Comparison of ENCODE assay signal across 9 cellular contexts in genomic region chr17:46772013-46772878, GRCh38. TPM values are rescaled to one million over a fixed set of nuclear protein-coding genes. Genes with fewer than 3 reads are reported as not detected.
DNase-seq lines count a peak whose midpoint lies in the region; ATAC-seq, FAIRE-seq and TF ChIP-seq lines count a peak whose summit lies in the region.
"Had no signal": no experiment of that assay in that cellular context is flagged by ENCODE, and none has a peak within 500 bp of the region (broad histone marks: within the 10 kb centered on the region; RNA-seq: fewer than 3 reads in every experiment).

No MANE protein-coding gene starts in this region.

- TF ChIP-seq POLR2A in adrenal gland (IDR thresholded peaks at IDR 0.05), result no peak

- peak; percentile 18 for DNase-seq in NCI-H1694 (lab: John Stamatoyannopoulos, UW)
- no peak for DNase-seq in NCI-H1694 treated with DMSO at 0.1 percent for 48 hours (lab: John Stamatoyannopoulos, UW)
- DNase-seq in NCI-H1417 (lab: John Stamatoyannopoulos, UW), result peak in 2 of 3 experiments; percentile 63 to 70
- peak in 4 of 7 donors; percentile 38 to 57 (median 43) for DNase-seq in adrenal gland
- DNase-seq in small intestine, result peak; percentile 73
- no peak for DNase-seq in mucosa of gallbladder (ENCODE audit: low spot score)

- no peak for TF ChIP-seq CTCF in adrenal gland (IDR thresholded peaks at IDR 0.05)

- H3K4me3 ChIP-seq in adrenal gland, result peak overlapping the region in 3 of 4 donors; percentile 18 to 66 (median 26)
- H3K4me3 ChIP-seq in iPS-18c (ENCODE audit: insufficient read depth, low read depth, low read length), result peak overlapping the region; percentile 58
- H3K4me3 ChIP-seq in small intestine (ENCODE audit: low read depth in 1 of 2, low read length in 2 of 2), result peak overlapping the region; percentile 45 to 74

- no peaks in the 10 kb centered on the region for H3K36me3 ChIP-seq in adrenal gland (replicated peaks in 1 of 2)
- H3K36me3 ChIP-seq in small intestine (ENCODE audit: control insufficient read depth in 2 of 2, insufficient read depth in 2 of 2, low read length in 2 of 2), result no peaks in the 10 kb centered on the region

- no peak for FAIRE-seq in small intestine (lab: Jason Lieb, UNC)
- FAIRE-seq: G401.6 had no signal

- H3K9me3 ChIP-seq in adrenal gland (replicated peaks in 1 of 3) (no peaks in the 10 kb centered on the region), iPS-18c (ENCODE audit: control insufficient read depth, insufficient read depth, low read length) (no peaks in the 10 kb centered on the region), small intestine (ENCODE audit: control insufficient read depth, low read depth) (no peaks in the 10 kb centered on the region)

- H3K4me1 ChIP-seq in adrenal gland (replicated peaks in 1 of 2), result peaks cover 6 to 23% of the 10 kb centered on the region in 2 donors
- H3K4me1 ChIP-seq in small intestine (ENCODE audit: control insufficient read depth in 2 of 2, insufficient read depth in 1 of 2, low read depth in 1 of 2, low read length in 1 of 2), result peaks cover 0 to 3% of the 10 kb centered on the region in 2 donors

- H3K27me3 ChIP-seq in adrenal gland, result no peaks in the 10 kb centered on the region
- H3K27me3 ChIP-seq in small intestine (ENCODE audit: control insufficient read depth in 2 of 2, insufficient read depth in 2 of 2, low read length in 2 of 2), result no peaks in the 10 kb centered on the region

- intact Hi-C loops in adrenal gland (cut with DNase I), result no loop called here

- 11 to 25% (median 15%) methylated on average over 22 to 60 of the region's 60 CpGs for WGBS in adrenal gland, 4 donors
- 2 to 3% (median 3%) methylated on average over 46 to 60 of the region's 60 CpGs for WGBS in small intestine, 3 donors

- H3K27ac ChIP-seq in adrenal gland (peak overlapping the region in 1 of 5 donors; percentile 65), small intestine (ENCODE audit: low read depth in 1 of 2, low read length in 1 of 2) (peak overlapping the region; percentile 41 to 81)

- ATAC-seq in HG02588 (IDR thresholded peaks at IDR 0.05; ENCODE audit: unreplicated experiment), result no peak

RNA-seq across cellular contexts. Expression of gene WNT3, which starts 46.2 kb away (rescaled TPM):
- 1 to 10 TPM in 2 of 8 donors, under 1 TPM in 4, not detected in 2; 0.17 to 1.1 (median 0.46) TPM for total RNA-seq in adrenal gland
- polyA plus RNA-seq in adrenal gland, result 1 to 10 TPM in 1 of 3 donors, under 1 TPM in 2; 0.16 to 1.0 (median 0.40) TPM
- 1 to 10 TPM; 2.9 to 8.9 (median 5.4) TPM for polyA plus RNA-seq in small intestine
- 0.52 TPM for total RNA-seq in mucosa of gallbladder

Comparison
In these comparisons a context has a peak if more than half of its experiments do, and no peak if none do; other contexts are left out.
1. DNase-seq: peak in NCI-H1694 (single experiment), NCI-H1417 (2 of 3), adrenal gland (4 of 7) and small intestine (single experiment); none in NCI-H1694 treated with DMSO at 0.1 percent for 48 hours (single experiment) and mucosa of gallbladder (single experiment).
2. Peak in every context shown above with its lines, with median percentiles within 50 percentile points of each other: H3K4me3 ChIP-seq.